In the genomic region with DNA sequence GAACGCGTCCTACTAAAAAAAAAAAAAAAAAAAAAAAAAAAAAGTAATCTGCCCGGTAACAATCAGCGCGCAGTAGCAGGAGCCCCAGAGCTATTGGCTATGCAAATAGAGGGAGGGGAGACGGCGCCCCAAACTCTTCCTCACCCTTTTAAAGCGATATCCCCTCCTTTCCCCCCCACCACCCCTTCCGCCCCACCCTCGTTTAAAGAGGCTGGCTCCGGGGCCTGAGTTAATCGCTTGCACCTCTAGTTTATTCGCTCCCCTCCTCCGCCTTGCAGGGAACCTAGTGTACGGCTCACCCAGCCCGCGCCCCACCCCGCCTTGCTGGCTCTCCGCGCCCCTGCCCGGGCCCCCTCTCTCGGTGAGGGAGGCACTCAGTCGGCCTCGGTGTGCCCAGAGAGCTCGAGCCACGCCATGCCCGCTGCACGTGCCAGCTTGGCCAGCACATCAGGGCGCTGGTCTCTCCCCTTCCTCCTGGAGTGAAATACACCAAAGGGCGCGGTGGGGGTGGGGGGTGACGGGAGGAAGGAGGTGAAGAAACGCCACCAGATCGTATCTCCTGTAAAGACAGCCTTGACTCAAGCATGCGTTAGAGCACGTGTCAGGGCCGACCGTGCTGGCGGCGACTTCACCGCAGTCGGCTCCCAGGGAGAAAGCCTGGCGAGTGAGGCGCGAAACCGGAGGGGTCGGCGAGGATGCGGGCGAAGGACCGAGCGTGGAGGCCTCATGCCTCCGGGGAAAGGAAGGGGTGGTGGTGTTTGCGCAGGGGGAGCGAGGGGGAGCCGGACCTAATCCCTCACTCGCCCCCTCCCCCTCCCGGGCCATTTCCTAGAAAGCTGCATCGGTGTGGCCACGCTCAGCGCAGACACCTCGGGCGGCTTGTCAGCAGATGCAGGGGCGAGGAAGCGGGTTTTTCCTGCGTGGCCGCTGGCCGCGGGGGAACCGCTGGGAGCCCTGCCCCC, we compare ENCODE assay signal across 1 cellular context.
TF ChIP-seq lines count a peak whose summit lies in the region.

No MANE protein-coding gene starts in this region.

TF ChIP-seq in K562, 482 proteins besides CTCF, POLR2A, EP300 and RAD21 (continued from another document and continues in another):
- TF ChIP-seq, protein P1, sequence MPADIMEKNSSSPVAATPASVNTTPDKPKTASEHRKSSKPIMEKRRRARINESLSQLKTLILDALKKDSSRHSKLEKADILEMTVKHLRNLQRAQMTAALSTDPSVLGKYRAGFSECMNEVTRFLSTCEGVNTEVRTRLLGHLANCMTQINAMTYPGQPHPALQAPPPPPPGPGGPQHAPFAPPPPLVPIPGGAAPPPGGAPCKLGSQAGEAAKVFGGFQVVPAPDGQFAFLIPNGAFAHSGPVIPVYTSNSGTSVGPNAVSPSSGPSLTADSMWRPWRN (IDR thresholded peaks at IDR 0.05; ENCODE audit: low read depth): peak; percentile 81; the same call in 1 of the 2 replicates
- TF ChIP-seq CREM (IDR thresholded peaks at IDR 0.05; ENCODE audit: low read depth) (peak; percentile 3), ZNF384 (IDR thresholded peaks at IDR 0.05; ENCODE audit: low read depth, low read length) (peak; percentile 97), ZBED1 (IDR thresholded peaks at IDR 0.05) (no peak), CBX2 (IDR thresholded peaks at IDR 0.05; ENCODE audit: insufficient read depth, low read length, poor library complexity, severe bottlenecking) (no peak), SRSF7 (optimal IDR thresholded peaks at IDR 0.05; ENCODE audit: low read depth, low read length) (no peak), OTX1 (CRISPR knock-in tag; IDR thresholded peaks at IDR 0.05) (no peak), HNRNPK (IDR thresholded peaks at IDR 0.05; ENCODE audit: low read depth, low read length, poor library complexity, severe bottlenecking) (no peak), GATAD2B (IDR thresholded peaks at IDR 0.05; ENCODE audit: borderline replicate concordance) (no peak), ZNF431 (CRISPR knock-in tag; IDR thresholded peaks at IDR 0.05) (0 out of 2 replicates have a peak, but pooled peaks have one; percentile 22), ESRRA (IDR thresholded peaks at IDR 0.05; ENCODE audit: borderline replicate concordance, low read depth) (peak; percentile 63; the same call in 1 of the 2 replicates), SMAD2 (IDR thresholded peaks at IDR 0.05; ENCODE audit: low read depth, low read length) (no peak), ESRRB (CRISPR knock-in tag; IDR thresholded peaks at IDR 0.05; ENCODE audit: borderline replicate concordance) (no peak), ZNF79 (CRISPR knock-in tag; IDR thresholded peaks at IDR 0.05; ENCODE audit: low read depth) (no peak), CSDE1 (IDR thresholded peaks at IDR 0.05) (no peak), RBFOX2 (IDR thresholded peaks at IDR 0.05; ENCODE audit: low read depth, low read length) (peak; percentile 92), KDM4B (IDR thresholded peaks at IDR 0.05; ENCODE audit: borderline replicate concordance in 2 of 2, low read depth in 1 of 2) (0 out of 4 replicates have a peak, but pooled peaks of 1 of the 2 experiments have one; percentile 6), RHOXF2B (CRISPR knock-in tag; conservative IDR thresholded peaks at IDR 0.05) (no peak), PYGO2 (tag; IDR thresholded peaks at IDR 0.05) (no peak), ZNF830 (CRISPR knock-in tag; IDR thresholded peaks at IDR 0.05) (no peak), GATAD2A (IDR thresholded peaks at IDR 0.05) (0 out of 2 replicates have a peak, but pooled peaks have one; percentile 29), TEAD2 (tag; IDR thresholded peaks at IDR 0.05) (no peak), ZNF253 (CRISPR knock-in tag; conservative IDR thresholded peaks at IDR 0.05) (no peak), ZNF311 (CRISPR knock-in tag; IDR thresholded peaks at IDR 0.05) (no peak), GABPB1 (CRISPR knock-in tag; IDR thresholded peaks at IDR 0.05) (no peak; the same call in 1 of the 2 replicates), TOE1 (IDR thresholded peaks at IDR 0.05; ENCODE audit: borderline replicate concordance) (peak; percentile 47; the same call in 1 of the 2 replicates), TOE1 (CRISPR knock-in tag; IDR thresholded peaks at IDR 0.05; ENCODE audit: borderline replicate concordance, low read depth) (no peak), ZNF124 (CRISPR knock-in tag; IDR thresholded peaks at IDR 0.05) (no peak), SMAD1 (IDR thresholded peaks at IDR 0.05; ENCODE audit: low read depth, low read length, partially characterized antibody) (no peak), CAMTA2 (CRISPR knock-in tag; conservative IDR thresholded peaks at IDR 0.05) (no peak), GABPA (tag; conservative IDR thresholded peaks at IDR 0.05; ENCODE audit: low read depth) (no peak), SNIP1 (IDR thresholded peaks at IDR 0.05; ENCODE audit: low read depth) (no peak), ZNF174 (CRISPR knock-in tag; IDR thresholded peaks at IDR 0.05) (no peak), ZNF780A (CRISPR knock-in tag; IDR thresholded peaks at IDR 0.05) (no peak), ETS2 (tag; IDR thresholded peaks at IDR 0.05; ENCODE audit: borderline replicate concordance, poor library complexity, severe bottlenecking) (no peak), ZNF57 (CRISPR knock-in tag; IDR thresholded peaks at IDR 0.05) (no peak), STAT5A (IDR thresholded peaks at IDR 0.05; ENCODE audit: borderline replicate concordance, low read length) (peak; percentile 52; the same call in 1 of the 2 replicates), ZNF76 (CRISPR knock-in tag; IDR thresholded peaks at IDR 0.05; ENCODE audit: borderline replicate concordance) (no peak), FOXA3 (CRISPR knock-in tag; conservative IDR thresholded peaks at IDR 0.05 in 1 of 2, IDR thresholded peaks at IDR 0.05 in 1 of 2) (no peak), PPARD (CRISPR knock-in tag; IDR thresholded peaks at IDR 0.05) (no peak), ILF3 (IDR thresholded peaks at IDR 0.05; ENCODE audit: borderline replicate concordance) (no peak), PTRF (tag; IDR thresholded peaks at IDR 0.05) (no peak), MECOM (CRISPR knock-in tag; IDR thresholded peaks at IDR 0.05) (no peak), NCOA1 (IDR thresholded peaks at IDR 0.05; ENCODE audit: low read depth) (peak; percentile 21; the same call in 1 of the 2 replicates), SAFB (IDR thresholded peaks at IDR 0.05; ENCODE audit: borderline replicate concordance, low read depth, low read length) (peak; percentile 76; the same call in 1 of the 2 replicates)
- TF ChIP-seq, protein P2, sequence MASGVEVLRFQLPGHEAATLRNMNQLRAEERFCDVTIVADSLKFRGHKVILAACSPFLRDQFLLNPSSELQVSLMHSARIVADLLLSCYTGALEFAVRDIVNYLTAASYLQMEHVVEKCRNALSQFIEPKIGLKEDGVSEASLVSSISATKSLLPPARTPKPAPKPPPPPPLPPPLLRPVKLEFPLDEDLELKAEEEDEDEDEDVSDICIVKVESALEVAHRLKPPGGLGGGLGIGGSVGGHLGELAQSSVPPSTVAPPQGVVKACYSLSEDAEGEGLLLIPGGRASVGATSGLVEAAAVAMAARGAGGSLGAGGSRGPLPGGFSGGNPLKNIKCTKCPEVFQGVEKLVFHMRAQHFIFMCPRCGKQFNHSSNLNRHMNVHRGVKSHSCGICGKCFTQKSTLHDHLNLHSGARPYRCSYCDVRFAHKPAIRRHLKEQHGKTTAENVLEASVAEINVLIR (CRISPR knock-in tag; IDR thresholded peaks at IDR 0.05): no peak
- TF ChIP-seq, protein P3, sequence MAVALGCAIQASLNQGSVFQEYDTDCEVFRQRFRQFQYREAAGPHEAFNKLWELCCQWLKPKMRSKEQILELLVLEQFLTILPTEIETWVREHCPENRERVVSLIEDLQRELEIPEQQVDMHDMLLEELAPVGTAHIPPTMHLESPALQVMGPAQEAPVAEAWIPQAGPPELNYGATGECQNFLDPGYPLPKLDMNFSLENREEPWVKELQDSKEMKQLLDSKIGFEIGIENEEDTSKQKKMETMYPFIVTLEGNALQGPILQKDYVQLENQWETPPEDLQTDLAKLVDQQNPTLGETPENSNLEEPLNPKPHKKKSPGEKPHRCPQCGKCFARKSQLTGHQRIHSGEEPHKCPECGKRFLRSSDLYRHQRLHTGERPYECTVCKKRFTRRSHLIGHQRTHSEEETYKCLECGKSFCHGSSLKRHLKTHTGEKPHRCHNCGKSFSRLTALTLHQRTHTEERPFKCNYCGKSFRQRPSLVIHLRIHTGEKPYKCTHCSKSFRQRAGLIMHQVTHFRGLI (CRISPR knock-in tag; IDR thresholded peaks at IDR 0.05): no peak
- TF ChIP-seq, protein P4, sequence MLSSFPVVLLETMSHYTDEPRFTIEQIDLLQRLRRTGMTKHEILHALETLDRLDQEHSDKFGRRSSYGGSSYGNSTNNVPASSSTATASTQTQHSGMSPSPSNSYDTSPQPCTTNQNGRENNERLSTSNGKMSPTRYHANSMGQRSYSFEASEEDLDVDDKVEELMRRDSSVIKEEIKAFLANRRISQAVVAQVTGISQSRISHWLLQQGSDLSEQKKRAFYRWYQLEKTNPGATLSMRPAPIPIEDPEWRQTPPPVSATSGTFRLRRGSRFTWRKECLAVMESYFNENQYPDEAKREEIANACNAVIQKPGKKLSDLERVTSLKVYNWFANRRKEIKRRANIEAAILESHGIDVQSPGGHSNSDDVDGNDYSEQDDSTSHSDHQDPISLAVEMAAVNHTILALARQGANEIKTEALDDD (IDR thresholded peaks at IDR 0.05): 0 out of 2 replicates have a peak, but pooled peaks have one; percentile 6
- TF ChIP-seq, protein P5, sequence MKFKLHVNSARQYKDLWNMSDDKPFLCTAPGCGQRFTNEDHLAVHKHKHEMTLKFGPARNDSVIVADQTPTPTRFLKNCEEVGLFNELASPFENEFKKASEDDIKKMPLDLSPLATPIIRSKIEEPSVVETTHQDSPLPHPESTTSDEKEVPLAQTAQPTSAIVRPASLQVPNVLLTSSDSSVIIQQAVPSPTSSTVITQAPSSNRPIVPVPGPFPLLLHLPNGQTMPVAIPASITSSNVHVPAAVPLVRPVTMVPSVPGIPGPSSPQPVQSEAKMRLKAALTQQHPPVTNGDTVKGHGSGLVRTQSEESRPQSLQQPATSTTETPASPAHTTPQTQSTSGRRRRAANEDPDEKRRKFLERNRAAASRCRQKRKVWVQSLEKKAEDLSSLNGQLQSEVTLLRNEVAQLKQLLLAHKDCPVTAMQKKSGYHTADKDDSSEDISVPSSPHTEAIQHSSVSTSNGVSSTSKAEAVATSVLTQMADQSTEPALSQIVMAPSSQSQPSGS (CRISPR knock-in tag; IDR thresholded peaks at IDR 0.05): no peak
- TF ChIP-seq, protein P6, sequence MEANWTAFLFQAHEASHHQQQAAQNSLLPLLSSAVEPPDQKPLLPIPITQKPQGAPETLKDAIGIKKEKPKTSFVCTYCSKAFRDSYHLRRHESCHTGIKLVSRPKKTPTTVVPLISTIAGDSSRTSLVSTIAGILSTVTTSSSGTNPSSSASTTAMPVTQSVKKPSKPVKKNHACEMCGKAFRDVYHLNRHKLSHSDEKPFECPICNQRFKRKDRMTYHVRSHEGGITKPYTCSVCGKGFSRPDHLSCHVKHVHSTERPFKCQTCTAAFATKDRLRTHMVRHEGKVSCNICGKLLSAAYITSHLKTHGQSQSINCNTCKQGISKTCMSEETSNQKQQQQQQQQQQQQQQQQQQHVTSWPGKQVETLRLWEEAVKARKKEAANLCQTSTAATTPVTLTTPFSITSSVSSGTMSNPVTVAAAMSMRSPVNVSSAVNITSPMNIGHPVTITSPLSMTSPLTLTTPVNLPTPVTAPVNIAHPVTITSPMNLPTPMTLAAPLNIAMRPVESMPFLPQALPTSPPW (CRISPR knock-in tag; IDR thresholded peaks at IDR 0.05): peak; percentile 52
- TF ChIP-seq, protein P7, sequence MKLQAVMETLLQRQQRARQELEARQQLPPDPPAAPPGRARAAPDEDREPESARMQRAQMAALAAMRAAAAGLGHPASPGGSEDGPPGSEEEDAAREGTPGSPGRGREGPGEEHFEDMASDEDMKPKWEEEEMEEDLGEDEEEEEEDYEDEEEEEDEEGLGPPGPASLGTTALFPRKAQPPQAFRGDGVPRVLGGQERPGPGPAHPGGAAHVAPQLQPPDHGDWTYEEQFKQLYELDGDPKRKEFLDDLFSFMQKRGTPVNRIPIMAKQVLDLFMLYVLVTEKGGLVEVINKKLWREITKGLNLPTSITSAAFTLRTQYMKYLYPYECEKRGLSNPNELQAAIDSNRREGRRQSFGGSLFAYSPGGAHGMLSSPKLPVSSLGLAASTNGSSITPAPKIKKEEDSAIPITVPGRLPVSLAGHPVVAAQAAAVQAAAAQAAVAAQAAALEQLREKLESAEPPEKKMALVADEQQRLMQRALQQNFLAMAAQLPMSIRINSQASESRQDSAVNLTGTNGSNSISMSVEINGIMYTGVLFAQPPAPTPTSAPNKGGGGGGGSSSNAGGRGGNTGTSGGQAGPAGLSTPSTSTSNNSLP (IDR thresholded peaks at IDR 0.05; ENCODE audit: borderline replicate concordance, low read depth, low read length): no peak
- TF ChIP-seq, protein P8, sequence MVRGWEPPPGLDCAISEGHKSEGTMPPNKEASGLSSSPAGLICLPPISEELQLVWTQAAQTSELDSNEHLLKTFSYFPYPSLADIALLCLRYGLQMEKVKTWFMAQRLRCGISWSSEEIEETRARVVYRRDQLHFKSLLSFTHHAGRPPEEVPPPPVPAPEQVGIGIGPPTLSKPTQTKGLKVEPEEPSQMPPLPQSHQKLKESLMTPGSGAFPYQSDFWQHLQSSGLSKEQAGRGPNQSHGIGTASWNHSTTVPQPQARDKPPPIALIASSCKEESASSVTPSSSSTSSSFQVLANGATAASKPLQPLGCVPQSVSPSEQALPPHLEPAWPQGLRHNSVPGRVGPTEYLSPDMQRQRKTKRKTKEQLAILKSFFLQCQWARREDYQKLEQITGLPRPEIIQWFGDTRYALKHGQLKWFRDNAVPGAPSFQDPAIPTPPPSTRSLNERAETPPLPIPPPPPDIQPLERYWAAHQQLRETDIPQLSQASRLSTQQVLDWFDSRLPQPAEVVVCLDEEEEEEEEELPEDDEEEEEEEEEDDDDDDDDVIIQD (CRISPR knock-in tag; IDR thresholded peaks at IDR 0.05): no peak
- TF ChIP-seq, protein P9, sequence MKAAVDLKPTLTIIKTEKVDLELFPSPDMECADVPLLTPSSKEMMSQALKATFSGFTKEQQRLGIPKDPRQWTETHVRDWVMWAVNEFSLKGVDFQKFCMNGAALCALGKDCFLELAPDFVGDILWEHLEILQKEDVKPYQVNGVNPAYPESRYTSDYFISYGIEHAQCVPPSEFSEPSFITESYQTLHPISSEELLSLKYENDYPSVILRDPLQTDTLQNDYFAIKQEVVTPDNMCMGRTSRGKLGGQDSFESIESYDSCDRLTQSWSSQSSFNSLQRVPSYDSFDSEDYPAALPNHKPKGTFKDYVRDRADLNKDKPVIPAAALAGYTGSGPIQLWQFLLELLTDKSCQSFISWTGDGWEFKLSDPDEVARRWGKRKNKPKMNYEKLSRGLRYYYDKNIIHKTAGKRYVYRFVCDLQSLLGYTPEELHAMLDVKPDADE (conservative IDR thresholded peaks at IDR 0.05; ENCODE audit: control insufficient read depth, low read depth, low read length): no peak
- TF ChIP-seq, protein P10, sequence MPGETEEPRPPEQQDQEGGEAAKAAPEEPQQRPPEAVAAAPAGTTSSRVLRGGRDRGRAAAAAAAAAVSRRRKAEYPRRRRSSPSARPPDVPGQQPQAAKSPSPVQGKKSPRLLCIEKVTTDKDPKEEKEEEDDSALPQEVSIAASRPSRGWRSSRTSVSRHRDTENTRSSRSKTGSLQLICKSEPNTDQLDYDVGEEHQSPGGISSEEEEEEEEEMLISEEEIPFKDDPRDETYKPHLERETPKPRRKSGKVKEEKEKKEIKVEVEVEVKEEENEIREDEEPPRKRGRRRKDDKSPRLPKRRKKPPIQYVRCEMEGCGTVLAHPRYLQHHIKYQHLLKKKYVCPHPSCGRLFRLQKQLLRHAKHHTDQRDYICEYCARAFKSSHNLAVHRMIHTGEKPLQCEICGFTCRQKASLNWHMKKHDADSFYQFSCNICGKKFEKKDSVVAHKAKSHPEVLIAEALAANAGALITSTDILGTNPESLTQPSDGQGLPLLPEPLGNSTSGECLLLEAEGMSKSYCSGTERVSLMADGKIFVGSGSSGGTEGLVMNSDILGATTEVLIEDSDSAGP (CRISPR knock-in tag; IDR thresholded peaks at IDR 0.05): peak; percentile 63; the same call in 1 of the 2 replicates
